ENCODE assay signal across 1 cellular context in genomic region chr5:10538103-10538788, GRCh38.
TF ChIP-seq lines count a peak whose summit lies in the region.

No MANE protein-coding gene starts in this region.

TF ChIP-seq in GM12878, 131 proteins besides CTCF, POLR2A, EP300 and RAD21:
- no peak for TF ChIP-seq FOXM1 (IDR thresholded peaks at IDR 0.05; ENCODE audit: low read depth, low read length)
- 0 out of 2 replicates have a peak, but pooled peaks have one; percentile 29 for TF ChIP-seq NFIC (IDR thresholded peaks at IDR 0.05; ENCODE audit: low read depth, low read length)
- TF ChIP-seq PML (IDR thresholded peaks at IDR 0.05; ENCODE audit: low read length) = no peak
- peak; percentile 72 for TF ChIP-seq PBX3 (IDR thresholded peaks at IDR 0.05; ENCODE audit: insufficient replicate concordance, low read depth, low read length)
- TF ChIP-seq NR2C1 (IDR thresholded peaks at IDR 0.05) = no peak
- TF ChIP-seq FOXK2 (IDR thresholded peaks at IDR 0.05) = no peak
- peak; percentile 74; the same call in 1 of the 2 replicates for TF ChIP-seq TCF3 (IDR thresholded peaks at IDR 0.05; ENCODE audit: borderline replicate concordance, insufficient read depth, low read depth, low read length)
- peak; percentile 99 for TF ChIP-seq BCL3 (IDR thresholded peaks at IDR 0.05; ENCODE audit: borderline replicate concordance, insufficient read depth, low read depth, low read length, poor library complexity, severe bottlenecking)
